10 cellular contexts compared by ENCODE assay signal in genomic region chr3:124772081-124772831, GRCh38. TPM values are rescaled to one million over a fixed set of nuclear protein-coding genes. Genes with fewer than 3 reads are reported as not detected.
DNase-seq lines count a peak whose midpoint lies in the region; ATAC-seq and TF ChIP-seq lines count a peak whose summit lies in the region.
"Had no signal": no experiment of that assay in that cellular context is flagged by ENCODE, and none has a peak within 500 bp of the region (broad histone marks: within the 10 kb centered on the region; RNA-seq: fewer than 3 reads in every experiment).

No MANE protein-coding gene starts in this region.

- peaks cover 72% of the 10 kb centered on the region for H3K4me1 Mint-ChIP-seq in osteocyte (ENCODE audit: unreplicated experiment)

- peaks cover 37% of the 10 kb centered on the region for H3K36me3 Mint-ChIP-seq in osteocyte (ENCODE audit: unreplicated experiment)

- peak overlapping the region; percentile 46 for H3K4me3 Mint-ChIP-seq in osteocyte (ENCODE audit: unreplicated experiment)

- H3K27ac ChIP-seq in RWPE1: peak overlapping the region; percentile 11; the same call in 1 of the 2 replicates
- H3K27ac ChIP-seq: foreskin keratinocyte had no signal

- no peaks in the 10 kb centered on the region for H3K27me3 Mint-ChIP-seq in osteocyte (ENCODE audit: unreplicated experiment)

- no peak for ATAC-seq in GM21825 (IDR thresholded peaks at IDR 0.05; ENCODE audit: unreplicated experiment)
- no peak for ATAC-seq in GM19463 (IDR thresholded peaks at IDR 0.05; ENCODE audit: unreplicated experiment)
- ATAC-seq: foreskin keratinocyte had no signal

- POLR2A ChIA-PET in RWPE1 (lab: Yijun Ruan, JAX; ENCODE audit: low non-redundant PET): no interaction called here

- no peaks in the 10 kb centered on the region for H3K9me3 Mint-ChIP-seq in osteocyte (ENCODE audit: unreplicated experiment)

- peak overlapping the region; percentile 5 for H3K4me3 ChIP-seq in fibroblast of the aortic adventitia (ENCODE audit: low read depth, low read length)

- H3K27ac Mint-ChIP-seq in osteocyte (ENCODE audit: unreplicated experiment): peak overlapping the region; percentile 96

- CTCF ChIA-PET in RWPE1 (lab: Yijun Ruan, JAX): interaction anchor here (0.7 to 4.0 kb wide), 6 partner anchors 10 to 563 kb away, joined by 3 to 19 read pairs (median 8); no protein-coding TSS in a partner anchor

- DNase-seq in EH (ENCODE audit: low read depth) (peak; percentile 96), RWPE1 (ENCODE audit: low spot score) (no peak), fibroblast of the aortic adventitia (ENCODE audit: low read depth) (peak; percentile 70), osteocyte (ENCODE audit: extremely low spot score, unreplicated experiment) (no peak), 8988T (no peak), SW480 (ENCODE audit: low spot score) (no peak)
- DNase-seq: foreskin keratinocyte; stimulated activated naive CD4-positive, alpha-beta T cell treated with Interleukin-2 at 50 U/mL for 16 hours had no signal

- TF ChIP-seq CTCF in RWPE1 (conservative IDR thresholded peaks at IDR 0.05; ENCODE audit: low read depth): no peak
- no peak for TF ChIP-seq CTCF in fibroblast of the aortic adventitia (IDR thresholded peaks at IDR 0.05; ENCODE audit: insufficient read depth, low read length)
- no peak for TF ChIP-seq CTCF in osteocyte (IDR thresholded peaks at IDR 0.05)

RNA-seq across cellular contexts. Expression of gene UMPS, which starts 42.0 kb away (rescaled TPM):
- total RNA-seq in fibroblast of the aortic adventitia (ENCODE audit: low replicate concordance) (28.6 and 83.3 TPM in 2 replicates), osteocyte (23.5 and 32.1 TPM in 2 replicates)

Comparison
In these comparisons a context has a peak if more than half of its experiments do, and no peak if none do; other contexts are left out.
1. DNase-seq: peak in EH (single experiment) and fibroblast of the aortic adventitia (single experiment); none in RWPE1 (single experiment), osteocyte (single experiment), 8988T (single experiment) and SW480 (single experiment).